Comparison of ENCODE assay signal across 1 cellular context in genomic region chr1:1547011-1547410, GRCh38.
TF ChIP-seq lines count a peak whose summit lies in the region.

No MANE protein-coding gene starts in this region.

TF ChIP-seq in K562, 482 proteins besides CTCF, POLR2A, EP300 and RAD21:
- TF ChIP-seq, protein P1, sequence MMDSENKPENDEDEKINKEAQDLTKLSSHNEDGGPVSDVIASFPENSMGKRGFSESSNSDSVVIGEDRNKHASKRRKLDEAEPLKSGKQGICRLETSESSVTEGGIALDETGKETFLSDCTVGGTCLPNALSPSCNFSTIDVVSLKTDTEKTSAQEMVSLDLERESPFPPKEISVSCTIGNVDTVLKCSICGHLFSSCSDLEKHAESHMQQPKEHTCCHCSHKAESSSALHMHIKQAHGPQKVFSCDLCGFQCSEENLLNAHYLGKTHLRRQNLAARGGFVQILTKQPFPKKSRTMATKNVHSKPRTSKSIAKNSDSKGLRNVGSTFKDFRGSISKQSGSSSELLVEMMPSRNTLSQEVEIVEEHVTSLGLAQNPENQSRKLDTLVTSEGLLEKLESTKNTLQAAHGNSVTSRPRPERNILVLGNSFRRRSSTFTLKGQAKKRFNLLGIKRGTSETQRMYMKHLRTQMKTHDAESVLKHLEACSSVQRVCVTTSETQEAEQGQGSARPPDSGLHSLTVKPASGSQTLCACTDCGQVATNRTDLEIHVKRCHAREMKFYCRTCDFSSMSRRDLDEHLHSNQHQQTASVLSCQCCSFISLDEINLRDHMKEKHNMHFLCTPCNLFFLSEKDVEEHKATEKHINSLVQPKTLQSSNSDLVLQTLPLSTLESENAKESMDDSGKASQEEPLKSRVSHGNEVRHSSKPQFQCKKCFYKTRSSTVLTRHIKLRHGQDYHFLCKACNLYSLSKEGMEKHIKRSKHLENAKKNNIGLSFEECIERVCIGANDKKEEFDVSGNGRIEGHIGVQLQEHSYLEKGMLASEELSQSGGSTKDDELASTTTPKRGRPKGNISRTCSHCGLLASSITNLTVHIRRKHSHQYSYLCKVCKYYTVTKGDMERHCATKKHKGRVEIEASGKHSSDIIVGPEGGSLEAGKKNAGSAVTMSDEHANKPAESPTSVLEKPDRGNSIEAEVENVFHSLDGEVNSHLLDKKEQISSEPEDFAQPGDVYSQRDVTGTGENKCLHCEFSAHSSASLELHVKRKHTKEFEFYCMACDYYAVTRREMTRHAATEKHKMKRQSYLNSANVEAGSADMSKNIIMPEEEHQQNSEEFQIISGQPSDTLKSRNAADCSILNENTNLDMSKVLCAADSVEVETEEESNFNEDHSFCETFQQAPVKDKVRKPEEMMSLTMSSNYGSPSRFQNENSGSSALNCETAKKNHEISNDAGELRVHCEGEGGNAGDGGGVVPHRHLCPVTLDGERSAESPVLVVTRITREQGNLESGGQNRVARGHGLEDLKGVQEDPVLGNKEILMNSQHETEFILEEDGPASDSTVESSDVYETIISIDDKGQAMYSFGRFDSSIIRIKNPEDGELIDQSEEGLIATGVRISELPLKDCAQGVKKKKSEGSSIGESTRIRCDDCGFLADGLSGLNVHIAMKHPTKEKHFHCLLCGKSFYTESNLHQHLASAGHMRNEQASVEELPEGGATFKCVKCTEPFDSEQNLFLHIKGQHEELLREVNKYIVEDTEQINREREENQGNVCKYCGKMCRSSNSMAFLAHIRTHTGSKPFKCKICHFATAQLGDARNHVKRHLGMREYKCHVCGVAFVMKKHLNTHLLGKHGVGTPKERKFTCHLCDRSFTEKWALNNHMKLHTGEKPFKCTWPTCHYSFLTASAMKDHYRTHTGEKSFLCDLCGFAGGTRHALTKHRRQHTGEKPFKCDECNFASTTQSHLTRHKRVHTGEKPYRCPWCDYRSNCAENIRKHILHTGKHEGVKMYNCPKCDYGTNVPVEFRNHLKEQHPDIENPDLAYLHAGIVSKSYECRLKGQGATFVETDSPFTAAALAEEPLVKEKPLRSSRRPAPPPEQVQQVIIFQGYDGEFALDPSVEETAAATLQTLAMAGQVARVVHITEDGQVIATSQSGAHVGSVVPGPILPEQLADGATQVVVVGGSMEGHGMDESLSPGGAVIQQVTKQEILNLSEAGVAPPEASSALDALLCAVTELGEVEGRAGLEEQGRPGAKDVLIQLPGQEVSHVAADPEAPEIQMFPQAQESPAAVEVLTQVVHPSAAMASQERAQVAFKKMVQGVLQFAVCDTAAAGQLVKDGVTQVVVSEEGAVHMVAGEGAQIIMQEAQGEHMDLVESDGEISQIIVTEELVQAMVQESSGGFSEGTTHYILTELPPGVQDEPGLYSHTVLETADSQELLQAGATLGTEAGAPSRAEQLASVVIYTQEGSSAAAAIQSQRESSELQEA (IDR thresholded peaks at IDR 0.05; ENCODE audit: low read depth) = no peak
- no peak for TF ChIP-seq HNRNPUL1 (IDR thresholded peaks at IDR 0.05; ENCODE audit: low read length)
- TF ChIP-seq YBX1 (IDR thresholded peaks at IDR 0.05) = no peak
- no peak for TF ChIP-seq ASH1L (IDR thresholded peaks at IDR 0.05; ENCODE audit: borderline replicate concordance, low read depth, partially characterized antibody)
- peak; percentile 49; the same call in 1 of the 2 replicates for TF ChIP-seq POLR2G (IDR thresholded peaks at IDR 0.05; ENCODE audit: low read depth, low read length)
- TF ChIP-seq CC2D1A (IDR thresholded peaks at IDR 0.05) = no peak
- TF ChIP-seq THAP7 (CRISPR knock-in tag; IDR thresholded peaks at IDR 0.05) = no peak
- TF ChIP-seq, protein P2, sequence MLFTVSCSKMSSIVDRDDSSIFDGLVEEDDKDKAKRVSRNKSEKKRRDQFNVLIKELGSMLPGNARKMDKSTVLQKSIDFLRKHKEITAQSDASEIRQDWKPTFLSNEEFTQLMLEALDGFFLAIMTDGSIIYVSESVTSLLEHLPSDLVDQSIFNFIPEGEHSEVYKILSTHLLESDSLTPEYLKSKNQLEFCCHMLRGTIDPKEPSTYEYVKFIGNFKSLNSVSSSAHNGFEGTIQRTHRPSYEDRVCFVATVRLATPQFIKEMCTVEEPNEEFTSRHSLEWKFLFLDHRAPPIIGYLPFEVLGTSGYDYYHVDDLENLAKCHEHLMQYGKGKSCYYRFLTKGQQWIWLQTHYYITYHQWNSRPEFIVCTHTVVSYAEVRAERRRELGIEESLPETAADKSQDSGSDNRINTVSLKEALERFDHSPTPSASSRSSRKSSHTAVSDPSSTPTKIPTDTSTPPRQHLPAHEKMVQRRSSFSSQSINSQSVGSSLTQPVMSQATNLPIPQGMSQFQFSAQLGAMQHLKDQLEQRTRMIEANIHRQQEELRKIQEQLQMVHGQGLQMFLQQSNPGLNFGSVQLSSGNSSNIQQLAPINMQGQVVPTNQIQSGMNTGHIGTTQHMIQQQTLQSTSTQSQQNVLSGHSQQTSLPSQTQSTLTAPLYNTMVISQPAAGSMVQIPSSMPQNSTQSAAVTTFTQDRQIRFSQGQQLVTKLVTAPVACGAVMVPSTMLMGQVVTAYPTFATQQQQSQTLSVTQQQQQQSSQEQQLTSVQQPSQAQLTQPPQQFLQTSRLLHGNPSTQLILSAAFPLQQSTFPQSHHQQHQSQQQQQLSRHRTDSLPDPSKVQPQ (CRISPR knock-in tag; IDR thresholded peaks at IDR 0.05; ENCODE audit: borderline replicate concordance) = no peak
- no peak for TF ChIP-seq PTBP1 (IDR thresholded peaks at IDR 0.05; ENCODE audit: low read depth, low read length)
- no peak for TF ChIP-seq ZNF830 (CRISPR knock-in tag; IDR thresholded peaks at IDR 0.05)
- no peak for TF ChIP-seq ZFX (CRISPR knock-in tag; IDR thresholded peaks at IDR 0.05)
- 0 out of 2 replicates have a peak, but pooled peaks have one; percentile 3 for TF ChIP-seq TFAP4 (CRISPR knock-in tag; IDR thresholded peaks at IDR 0.05; ENCODE audit: borderline replicate concordance)
